Comparison of ENCODE assay signal across 12 cellular contexts in the genomic region with DNA sequence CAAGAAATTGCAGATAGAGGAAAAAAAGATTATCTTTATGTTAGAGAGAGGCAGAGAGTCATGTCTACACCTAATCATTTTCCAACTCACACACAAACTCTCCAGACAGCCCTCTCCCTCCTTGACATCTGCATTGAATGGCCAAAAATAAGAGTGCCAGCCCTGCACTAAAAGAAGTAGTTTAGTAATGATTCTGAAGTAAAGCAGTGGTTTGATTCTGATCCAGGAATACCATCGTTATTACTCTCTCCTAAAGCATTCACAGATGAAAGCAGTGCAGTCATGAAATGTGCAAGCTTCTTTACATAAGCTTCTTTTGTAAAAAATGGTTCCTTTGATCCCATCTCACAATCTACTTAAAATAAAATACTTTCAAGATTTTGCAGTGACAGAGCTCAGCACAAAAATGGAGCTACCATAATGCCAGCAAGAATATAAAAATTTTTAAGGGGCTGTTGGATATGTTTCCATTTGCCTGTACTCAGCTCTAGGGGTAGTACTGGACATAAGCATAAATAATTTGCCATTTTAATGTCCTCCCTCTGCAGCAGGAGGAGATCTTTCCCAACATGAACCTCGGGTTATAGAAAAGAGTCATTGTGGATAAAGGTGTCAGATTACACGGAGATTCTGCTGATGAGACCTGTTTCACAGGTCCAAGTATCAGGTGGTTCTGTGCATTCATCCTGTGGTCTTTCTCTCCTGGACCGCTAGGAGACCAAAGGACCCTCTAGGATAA.
DNase-seq lines count a peak whose midpoint lies in the region; ATAC-seq and TF ChIP-seq lines count a peak whose summit lies in the region.
"Had no signal": no experiment of that assay in that cellular context is flagged by ENCODE, and none has a peak within 500 bp of the region (broad histone marks: within the 10 kb centered on the region; RNA-seq: fewer than 3 reads in every experiment).

No MANE protein-coding gene starts in this region.

- POLR2A ChIA-PET in MCF 10A (lab: Yijun Ruan, JAX): interaction anchor here (0.9 to 1.0 kb wide), 3 partner anchors 11 to 85 kb away, joined by 3 read pairs; no protein-coding TSS in a partner anchor

- DNase-seq in MCF 10A (ENCODE audit: unreplicated experiment) (peak; percentile 26), breast epithelium (ENCODE audit: low spot score in 2 of 2) (no peak), NCI-H510A treated with DMSO at 0.1 percent for 48 hours (lab: John Stamatoyannopoulos, UW) (peak; percentile 50), fibroblast of lung (ENCODE audit: low read depth in 2 of 2) (peak; percentile 91 to 96), posterior cingulate gyrus (no peak), C1 segment of cervical spinal cord (lab: John Stamatoyannopoulos, UW) (no peak)
- DNase-seq: colonic mucosa, SW 1271 had no signal

- H3K27me3 Mint-ChIP-seq in MCF 10A (ENCODE audit: insufficient read depth, unreplicated experiment): no peaks in the 10 kb centered on the region
- H3K27me3 Mint-ChIP-seq: B cell had no signal

- CTCF ChIA-PET in MCF 10A (lab: Yijun Ruan, JAX): interaction anchor here (0.5 to 2.2 kb wide), 11 partner anchors 13 to 289 kb away, joined by 3 to 10 read pairs (median 3); no protein-coding TSS in a partner anchor

- peaks cover 7% of the 10 kb centered on the region for H3K9me3 Mint-ChIP-seq in MCF 10A (ENCODE audit: unreplicated experiment)

- ATAC-seq in GM19395 (IDR thresholded peaks at IDR 0.05; ENCODE audit: unreplicated experiment) (no peak), HG02973 (IDR thresholded peaks at IDR 0.05; ENCODE audit: unreplicated experiment) (no peak)
- ATAC-seq: K562 had no signal

- no peak for TF ChIP-seq POLR2A in breast epithelium (IDR thresholded peaks at IDR 0.05)

- H3K27me3 ChIP-seq in breast epithelium: no peaks in the 10 kb centered on the region
- no peaks in the 10 kb centered on the region for H3K27me3 ChIP-seq in fibroblast of lung (ENCODE audit: control insufficient read depth, insufficient read depth, low read length)
- H3K27me3 ChIP-seq: colonic mucosa had no signal

- H3K79me2 ChIP-seq in fibroblast of lung (ENCODE audit: control insufficient read depth, insufficient read depth, low read length): no peaks in the 10 kb centered on the region

- peaks cover 0 to 8% of the 10 kb centered on the region in 2 donors for H3K9me3 ChIP-seq in breast epithelium
- H3K9me3 ChIP-seq in fibroblast of lung (ENCODE audit: control insufficient read depth, insufficient read depth, low read depth, low read length): no peaks in the 10 kb centered on the region
- H3K9me3 ChIP-seq: colonic mucosa had no signal

- peaks cover 8% of the 10 kb centered on the region for H3K4me1 Mint-ChIP-seq in MCF 10A (ENCODE audit: insufficient read depth, unreplicated experiment)
- H3K4me1 Mint-ChIP-seq: B cell had no signal

- H3K4me3 Mint-ChIP-seq in MCF 10A (ENCODE audit: unreplicated experiment): no peak overlapping the region
- H3K4me3 Mint-ChIP-seq: B cell had no signal

- BruUV-seq in MCF 10A (replicated peaks; lab: Mats Ljungman, UMichigan): no TSS peak

- intact Hi-C loops in MCF 10A (cut with micrococcal nuclease): loop anchor here (10.0 kb wide), 1 partner anchor 1178 kb away; no protein-coding TSS in a partner anchor
- intact Hi-C loops in breast epithelium (cut with DNase I; ENCODE audit: low total_unique reads): no loop called here
- intact Hi-C loops in posterior cingulate gyrus (cut with DNase I): no loop called here

- H4K20me1 ChIP-seq in fibroblast of lung (ENCODE audit: control insufficient read depth, extremely low read depth, insufficient read depth, low read length): no peaks in the 10 kb centered on the region

- H3K4me3 ChIP-seq in breast epithelium (no peak overlapping the region), fibroblast of lung (replicated peaks in 1 of 4; ENCODE audit: control extremely low read depth in 1 of 4, insufficient read depth in 1 of 4, low read depth in 3 of 4, low read length in 4 of 4) (no peak overlapping the region)
- H3K4me3 ChIP-seq: colonic mucosa, K562 had no signal

- TF ChIP-seq CTCF in MCF 10A (IDR thresholded peaks at IDR 0.05; ENCODE audit: unreplicated experiment): no peak
- no peak for TF ChIP-seq CTCF in breast epithelium (IDR thresholded peaks at IDR 0.05)
- TF ChIP-seq CTCF in fibroblast of lung (conservative IDR thresholded peaks at IDR 0.05 in 1 of 2, IDR thresholded peaks at IDR 0.05 in 1 of 2; ENCODE audit: low read depth in 1 of 2, low read length in 2 of 2): peak in 1 of 2 donors; percentile 6

- H3K4me2 ChIP-seq in fibroblast of lung (ENCODE audit: extremely low read depth, insufficient read depth, low read length): no peak overlapping the region

- H3K9ac ChIP-seq in fibroblast of lung (ENCODE audit: insufficient read depth, low read length): no peak overlapping the region

- H3K36me3 Mint-ChIP-seq in MCF 10A (ENCODE audit: insufficient read depth, unreplicated experiment): no peaks in the 10 kb centered on the region

- H3K27ac Mint-ChIP-seq in MCF 10A (ENCODE audit: low read depth, unreplicated experiment): peak overlapping the region; percentile 2
- H3K27ac Mint-ChIP-seq: B cell had no signal

- no peaks in the 10 kb centered on the region for H3K36me3 ChIP-seq in breast epithelium
- no peaks in the 10 kb centered on the region for H3K36me3 ChIP-seq in fibroblast of lung (ENCODE audit: control insufficient read depth, insufficient read depth, low read length)
- H3K36me3 ChIP-seq: colonic mucosa had no signal

- H3K4me1 ChIP-seq in breast epithelium (no peaks in the 10 kb centered on the region), fibroblast of lung (ENCODE audit: control insufficient read depth, extremely low read depth, insufficient read depth, low read length) (peaks cover 5% of the 10 kb centered on the region)
- H3K4me1 ChIP-seq: colonic mucosa had no signal

- H3K27ac ChIP-seq in breast epithelium (no peak overlapping the region), fibroblast of lung (ENCODE audit: insufficient read depth, low read length) (no peak overlapping the region)
- H3K27ac ChIP-seq: colonic mucosa had no signal

- no peak overlapping the region for H2AFZ ChIP-seq in fibroblast of lung (ENCODE audit: low read length)

Comparison
In these comparisons a context has a peak if more than half of its experiments do, and no peak if none do; other contexts are left out.
1. DNase-seq: peak in MCF 10A (single experiment), NCI-H510A treated with DMSO at 0.1 percent for 48 hours (single experiment) and fibroblast of lung (2 of 2); none in breast epithelium (0 of 2), posterior cingulate gyrus (0 of 10) and C1 segment of cervical spinal cord (0 of 14).